In genomic region chr10:72337039-72337629, GRCh38 we compare ENCODE assay signal across 8 cellular contexts. TPM values are rescaled to one million over a fixed set of nuclear protein-coding genes. Genes with fewer than 3 reads are reported as not detected.
DNase-seq lines count a peak whose midpoint lies in the region; ATAC-seq, FAIRE-seq and TF ChIP-seq lines count a peak whose summit lies in the region.

No MANE protein-coding gene starts in this region.

- CTCF ChIA-PET in AG04449 (lab: Yijun Ruan, JAX): interaction anchor here (0.8 to 5.8 kb wide), 34 partner anchors 9 to 441 kb away, joined by 3 to 81 read pairs (median 5); partner anchors contain the start of genes ANAPC16 and ASCC1

- H3K9ac ChIP-seq in muscle layer of colon (ENCODE audit: low read length): no peak overlapping the region

- peak; percentile 94 for TF ChIP-seq CTCF in AG04449 (IDR thresholded peaks at IDR 0.05; ENCODE audit: insufficient read depth, low read length, missing control alignments)
- TF ChIP-seq CTCF in epithelial cell of proximal tubule (conservative IDR thresholded peaks at IDR 0.05; ENCODE audit: low read depth, low read length): peak; percentile 98
- peak; percentile 95 to 98 (median 97) for TF ChIP-seq CTCF in testis (IDR thresholded peaks at IDR 0.05)

- peaks cover 51% of the 10 kb centered on the region for H3K36me3 ChIP-seq in muscle layer of colon (ENCODE audit: insufficient read depth, low read length)
- no peaks in the 10 kb centered on the region for H3K36me3 ChIP-seq in testis (ENCODE audit: low read depth, missing control alignments)

- H3K27ac ChIP-seq in muscle layer of colon (ENCODE audit: low read depth, low read length) (peak overlapping the region; percentile 52), testis (peak overlapping the region; percentile 79 to 84)

- H3K27me3 ChIP-seq in muscle layer of colon (ENCODE audit: control insufficient read depth in 1 of 2, insufficient read depth in 2 of 2, low read length in 2 of 2) (no peaks in the 10 kb centered on the region), testis (no peaks in the 10 kb centered on the region)

- TF ChIP-seq POLR2A in testis (IDR thresholded peaks at IDR 0.05): no peak

- no peak overlapping the region for H3K4me3 ChIP-seq in AG04449 (ENCODE audit: low read depth, low read length)
- no peak overlapping the region for H3K4me3 ChIP-seq in epithelial cell of proximal tubule (ENCODE audit: low read depth, low read length)
- no peak overlapping the region for H3K4me3 ChIP-seq in muscle layer of colon (ENCODE audit: low read depth in 1 of 2, low read length in 2 of 2)
- H3K4me3 ChIP-seq in testis: no peak overlapping the region

- H3K4me1 ChIP-seq in muscle layer of colon (ENCODE audit: insufficient read depth, low read length) (peaks cover 35% of the 10 kb centered on the region), testis (peaks cover 56% of the 10 kb centered on the region)

- H3K9me3 ChIP-seq in muscle layer of colon (ENCODE audit: low read length): no peaks in the 10 kb centered on the region
- H3K9me3 ChIP-seq in testis: no peaks in the 10 kb centered on the region

- FAIRE-seq in GM19239 (lab: Jason Lieb, UNC): peak; percentile 86

- no peak for DNase-seq in AG04449 (ENCODE audit: low read depth, low spot score)
- DNase-seq in GM19239 (ENCODE audit: insufficient read length, low spot score): no peak
- peak; percentile 61 for DNase-seq in NCI-H748 (lab: John Stamatoyannopoulos, UW; ENCODE audit: unreplicated experiment)
- DNase-seq in activated T-cell treated with anti-CD3 and anti-CD28 coated beads for 48 hours (ENCODE audit: low read depth): peak; percentile 69
- no peak for DNase-seq in epithelial cell of proximal tubule (ENCODE audit: low read depth)
- DNase-seq in testis: peak; percentile 92

- WGBS in testis, 2 donors: 30 to 83% methylated on average over 2 to 5 of the region's 5 CpGs

- ATAC-seq in GM19351 (IDR thresholded peaks at IDR 0.05; ENCODE audit: unreplicated experiment): no peak

- intact Hi-C loops in testis (cut with DNase I; ENCODE audit: low total_unique reads): loop anchor here (10.0 kb wide), 4 partner anchors 62 to 442 kb away; partner anchors contain the start of genes CHST3 and DDIT4

- POLR2A ChIA-PET in AG04449 (lab: Yijun Ruan, JAX): interaction anchor here (1.1 kb wide), 1 partner anchor 64 kb away, joined by 3 read pairs; no protein-coding TSS in a partner anchor

RNA-seq across cellular contexts. Expression of gene DNAJB12, which starts 17.6 kb away (rescaled TPM):
- total RNA-seq in epithelial cell of proximal tubule (25.0 and 29.8 TPM in 2 replicates), testis (10 to 100 TPM; 50.3 to 57.6 TPM)
- 52.4 TPM for polyA plus RNA-seq in testis (ENCODE audit: insufficient read depth, low read depth, low replicate concordance)

Comparison
In these comparisons a context has a peak if more than half of its experiments do, and no peak if none do; other contexts are left out.
1. DNase-seq: peak in NCI-H748 (single experiment), activated T-cell treated with anti-CD3 and anti-CD28 coated beads for 48 hours (single experiment) and testis (single experiment); none in AG04449 (single experiment), GM19239 (single experiment) and epithelial cell of proximal tubule (single experiment).
2. Peak in every context shown above with its lines, with median percentiles within 50 percentile points of each other: CTCF ChIP-seq.